16 cellular contexts compared by ENCODE assay signal in genomic region chr3:41370307-41370706, GRCh38.
DNase-seq lines count a peak whose midpoint lies in the region; ATAC-seq and TF ChIP-seq lines count a peak whose summit lies in the region.
"Had no signal": no experiment of that assay in that cellular context is flagged by ENCODE, and none has a peak within 500 bp of the region (broad histone marks: within the 10 kb centered on the region; RNA-seq: fewer than 3 reads in every experiment).

No MANE protein-coding gene starts in this region.

- no peaks in the 10 kb centered on the region for H3K9me2 ChIP-seq in GM23338 (ENCODE audit: insufficient read depth)

- H2AK5ac ChIP-seq in neuronal stem cell (ENCODE audit: low read depth, low read length): peak overlapping the region; percentile 19

- no peaks in the 10 kb centered on the region for H3K27me3 Mint-ChIP-seq in GM23338 (ENCODE audit: insufficient read depth, low read depth, poor library complexity)

- TF ChIP-seq CTCF in GM23338 (conservative IDR thresholded peaks at IDR 0.05; ENCODE audit: low read depth in 2 of 2) (no peak), breast epithelium (IDR thresholded peaks at IDR 0.05) (no peak)

- H3F3A ChIP-seq in GM23338 (replicated peaks; ENCODE audit: low read depth): no peaks in the 10 kb centered on the region; the same call in 1 of the 2 replicates

- no peaks in the 10 kb centered on the region for H4K20me1 ChIP-seq in GM23338 (replicated peaks; ENCODE audit: insufficient read depth)

- H3K4me1 ChIP-seq in GM23338 (ENCODE audit: insufficient read depth) (peaks cover 52% of the 10 kb centered on the region), HUES48 (ENCODE audit: control insufficient read depth, insufficient read depth, low read length) (peaks cover 35% of the 10 kb centered on the region), neuronal stem cell (ENCODE audit: control insufficient read depth in 2 of 2, insufficient read depth in 1 of 2, low read depth in 1 of 2, low read length in 2 of 2) (peaks cover 6 to 15% of the 10 kb centered on the region in 2 donors), breast epithelium (no peaks in the 10 kb centered on the region)
- H3K4me1 ChIP-seq: SJCRH30 had no signal

- H2BK12ac ChIP-seq in neuronal stem cell (ENCODE audit: low read length): no peak overlapping the region

- peak overlapping the region; percentile 31 for H3K18ac ChIP-seq in neuronal stem cell (ENCODE audit: low read length)

- H4K8ac ChIP-seq in neuronal stem cell (ENCODE audit: low read depth, low read length): no peak overlapping the region

- no peak overlapping the region for H3K4me3 Mint-ChIP-seq in GM23338

- no peak overlapping the region for H3K4ac ChIP-seq in neuronal stem cell (ENCODE audit: low read length)

- no peak overlapping the region for H3K9ac ChIP-seq in HUES48 (ENCODE audit: low read depth, low read length)
- no peak overlapping the region for H3K9ac ChIP-seq in neuronal stem cell (ENCODE audit: low read depth, low read length, poor library complexity)

- no peaks in the 10 kb centered on the region for H3K27me3 ChIP-seq in GM23338 (ENCODE audit: insufficient read depth)
- no peaks in the 10 kb centered on the region for H3K27me3 ChIP-seq in HUES48 (ENCODE audit: control insufficient read depth, insufficient read depth, low read length)
- no peaks in the 10 kb centered on the region for H3K27me3 ChIP-seq in neuronal stem cell (ENCODE audit: control insufficient read depth in 3 of 3, insufficient read depth in 3 of 3, low read depth in 1 of 3, low read length in 3 of 3)
- no peaks in the 10 kb centered on the region for H3K27me3 ChIP-seq in breast epithelium
- H3K27me3 ChIP-seq: MG63, SJCRH30 had no signal

- peak; percentile 53 for ATAC-seq in GM23338
- peak; percentile 81 for ATAC-seq in esophagus mucosa
- ATAC-seq in Right ventricle myocardium superior (ENCODE audit: poor library complexity): no peak

- TF ChIP-seq POLR2A in breast epithelium (IDR thresholded peaks at IDR 0.05): no peak

- H3K36me3 ChIP-seq in GM23338 (ENCODE audit: insufficient read depth) (no peaks in the 10 kb centered on the region), HUES48 (ENCODE audit: control insufficient read depth, insufficient read depth, low read length) (no peaks in the 10 kb centered on the region), neuronal stem cell (replicated peaks in 1 of 2; ENCODE audit: control insufficient read depth in 2 of 2, insufficient read depth in 2 of 2, low read length in 2 of 2) (no peaks in the 10 kb centered on the region), breast epithelium (no peaks in the 10 kb centered on the region)
- H3K36me3 ChIP-seq: MG63, SJCRH30 had no signal

- no peak overlapping the region for H2BK120ac ChIP-seq in neuronal stem cell (ENCODE audit: low read depth, low read length)

- H3K9me3 ChIP-seq in HUES48 (ENCODE audit: control insufficient read depth, insufficient read depth, low read length): no peaks in the 10 kb centered on the region
- no peaks in the 10 kb centered on the region for H3K9me3 ChIP-seq in neuronal stem cell (replicated peaks in 1 of 2; ENCODE audit: control insufficient read depth in 2 of 2, insufficient read depth in 1 of 2, low read depth in 1 of 2, low read length in 2 of 2)
- peaks cover 0 to 13% of the 10 kb centered on the region in 2 donors for H3K9me3 ChIP-seq in breast epithelium
- H3K9me3 ChIP-seq: MG63, SJCRH30 had no signal

- no CpG with 5 or more reads among the region's 7 CpGs for WGBS in neuronal stem cell (ENCODE audit: extremely low coverage in 2 of 2, insufficient read length in 2 of 2, insufficient replicate concordance in 1 of 2), 2 donors

- H4K91ac ChIP-seq in neuronal stem cell (ENCODE audit: low read depth, low read length, poor library complexity): no peak overlapping the region

- intact Hi-C loops in breast epithelium (cut with DNase I; ENCODE audit: low total_unique reads): no loop called here
- intact Hi-C loops in Right ventricle myocardium superior (cut with DNase I): no loop called here

- H3K9me3 Mint-ChIP-seq in GM23338: peaks cover 2% of the 10 kb centered on the region; the same call in 2 of the 3 replicates

- peak overlapping the region; percentile 62 for H2BK15ac ChIP-seq in neuronal stem cell (ENCODE audit: low read length)

- H3K27ac ChIP-seq in GM23338 (ENCODE audit: low read depth) (no peak overlapping the region), HUES48 (ENCODE audit: low read depth, low read length) (peak overlapping the region; percentile 50), neuronal stem cell (replicated peaks; ENCODE audit: low read length) (no peak overlapping the region), breast epithelium (no peak overlapping the region)
- H3K27ac ChIP-seq: C4-2B, RWPE1, SJCRH30 had no signal

- no peak overlapping the region for H3K14ac ChIP-seq in neuronal stem cell (ENCODE audit: low read length)

- no peaks in the 10 kb centered on the region; the same call in 1 of the 2 replicates for H3K79me2 ChIP-seq in GM23338 (replicated peaks; ENCODE audit: insufficient read depth)

- H3K4me2 ChIP-seq in GM23338: peak overlapping the region; percentile 56
- no peak overlapping the region for H3K4me2 ChIP-seq in neuronal stem cell (ENCODE audit: insufficient read depth, low read length, poor library complexity, severe bottlenecking)

- H3K4me3 ChIP-seq in GM23338: no peak overlapping the region
- H3K4me3 ChIP-seq in HUES48 (ENCODE audit: low read depth, low read length): no peak overlapping the region
- H3K4me3 ChIP-seq in neuronal stem cell (ENCODE audit: low read length in 2 of 2): no peak overlapping the region
- no peak overlapping the region for H3K4me3 ChIP-seq in breast epithelium
- H3K4me3 ChIP-seq: MG63, SJCRH30 had no signal

- H3K79me1 ChIP-seq in neuronal stem cell (ENCODE audit: low read depth, low read length): no peaks in the 10 kb centered on the region

- DNase-seq in GM23338 (ENCODE audit: low spot score) (no peak), neuronal stem cell (ENCODE audit: low spot score) (no peak), breast epithelium (ENCODE audit: low spot score in 2 of 2) (no peak), Right ventricle myocardium superior (no peak)
- no peak for DNase-seq in activated naive CD4-positive, alpha-beta T cell (lab: John Stamatoyannopoulos, UW)
- DNase-seq: DMS153, IMR-90, Karpas-422, MG63, NCI-H1694 treated with DMSO at 0.1 percent for 48 hours, NCI-H446, SJCRH30 had no signal

- peaks cover 43% of the 10 kb centered on the region for H3K4me1 Mint-ChIP-seq in GM23338

- H2AFZ ChIP-seq in GM23338 (peak overlapping the region; percentile 38; the same call in 1 of the 2 replicates), neuronal stem cell (ENCODE audit: low read length) (peak overlapping the region; percentile 60)

- no peak overlapping the region for H3K27ac Mint-ChIP-seq in GM23338

- no peak overlapping the region for H3K23ac ChIP-seq in neuronal stem cell (ENCODE audit: low read depth, low read length, poor library complexity)

- H2BK5ac ChIP-seq in neuronal stem cell (ENCODE audit: low read length): no peak overlapping the region

- H3K36me3 Mint-ChIP-seq in GM23338 (ENCODE audit: low read depth): no peaks in the 10 kb centered on the region

TF ChIP-seq in GM23338, 12 proteins besides CTCF, POLR2A, EP300 and RAD21 (continues in another document):
- no peak for TF ChIP-seq EZH2phosphoT487 (IDR thresholded peaks at IDR 0.05; ENCODE audit: unreplicated experiment)
- TF ChIP-seq EZH2 (IDR thresholded peaks at IDR 0.05; ENCODE audit: low read depth, unreplicated experiment): no peak
- no peak for TF ChIP-seq STAT1 (IDR thresholded peaks at IDR 0.05; ENCODE audit: unreplicated experiment)
- TF ChIP-seq JUNB (IDR thresholded peaks at IDR 0.05; ENCODE audit: unreplicated experiment): no peak
- TF ChIP-seq NANOG (IDR thresholded peaks at IDR 0.05; ENCODE audit: borderline replicate concordance): no peak
- TF ChIP-seq, protein P1, sequence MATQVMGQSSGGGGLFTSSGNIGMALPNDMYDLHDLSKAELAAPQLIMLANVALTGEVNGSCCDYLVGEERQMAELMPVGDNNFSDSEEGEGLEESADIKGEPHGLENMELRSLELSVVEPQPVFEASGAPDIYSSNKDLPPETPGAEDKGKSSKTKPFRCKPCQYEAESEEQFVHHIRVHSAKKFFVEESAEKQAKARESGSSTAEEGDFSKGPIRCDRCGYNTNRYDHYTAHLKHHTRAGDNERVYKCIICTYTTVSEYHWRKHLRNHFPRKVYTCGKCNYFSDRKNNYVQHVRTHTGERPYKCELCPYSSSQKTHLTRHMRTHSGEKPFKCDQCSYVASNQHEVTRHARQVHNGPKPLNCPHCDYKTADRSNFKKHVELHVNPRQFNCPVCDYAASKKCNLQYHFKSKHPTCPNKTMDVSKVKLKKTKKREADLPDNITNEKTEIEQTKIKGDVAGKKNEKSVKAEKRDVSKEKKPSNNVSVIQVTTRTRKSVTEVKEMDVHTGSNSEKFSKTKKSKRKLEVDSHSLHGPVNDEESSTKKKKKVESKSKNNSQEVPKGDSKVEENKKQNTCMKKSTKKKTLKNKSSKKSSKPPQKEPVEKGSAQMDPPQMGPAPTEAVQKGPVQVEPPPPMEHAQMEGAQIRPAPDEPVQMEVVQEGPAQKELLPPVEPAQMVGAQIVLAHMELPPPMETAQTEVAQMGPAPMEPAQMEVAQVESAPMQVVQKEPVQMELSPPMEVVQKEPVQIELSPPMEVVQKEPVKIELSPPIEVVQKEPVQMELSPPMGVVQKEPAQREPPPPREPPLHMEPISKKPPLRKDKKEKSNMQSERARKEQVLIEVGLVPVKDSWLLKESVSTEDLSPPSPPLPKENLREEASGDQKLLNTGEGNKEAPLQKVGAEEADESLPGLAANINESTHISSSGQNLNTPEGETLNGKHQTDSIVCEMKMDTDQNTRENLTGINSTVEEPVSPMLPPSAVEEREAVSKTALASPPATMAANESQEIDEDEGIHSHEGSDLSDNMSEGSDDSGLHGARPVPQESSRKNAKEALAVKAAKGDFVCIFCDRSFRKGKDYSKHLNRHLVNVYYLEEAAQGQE (IDR thresholded peaks at IDR 0.05; ENCODE audit: unreplicated experiment): no peak
